13 cellular contexts compared by ENCODE assay signal in genomic region chr1:247407978-247408560, GRCh38. TPM values are rescaled to one million over a fixed set of nuclear protein-coding genes. Genes with fewer than 3 reads are reported as not detected.
A peak's percentile ranks its signal among the peaks of the same experiment; 100 is the strongest.
DNase-seq lines count a peak whose midpoint lies in the region; ATAC-seq and TF ChIP-seq lines count a peak whose summit lies in the region.
"Had no signal": no experiment of that assay in that cellular context is flagged by ENCODE, and none has a peak within 500 bp of the region (broad histone marks: within the 10 kb centered on the region; RNA-seq: fewer than 3 reads in every experiment).

No MANE protein-coding gene starts in this region.

- H3K9me3 ChIP-seq in mucosa of descending colon = no peaks in the 10 kb centered on the region
- H3K9me3 ChIP-seq in hepatocyte (ENCODE audit: low read depth) = no peaks in the 10 kb centered on the region
- H3K9me3 ChIP-seq: SK-N-SH had no signal

- H3K4me3 ChIP-seq in HL-60 (replicated peaks; ENCODE audit: insufficient read depth, low read length) = no peak overlapping the region
- H3K4me3 ChIP-seq in mucosa of descending colon = no peak overlapping the region
- no peak overlapping the region for H3K4me3 ChIP-seq in hepatocyte

- peak overlapping the region; percentile 67 for H3K27ac Mint-ChIP-seq in activated CD8-positive, alpha-beta T cell treated with anti-CD3 and anti-CD28 coated beads for 36 hours
- H3K27ac Mint-ChIP-seq: brain, nephron had no signal

- H3K4me3 Mint-ChIP-seq in activated CD8-positive, alpha-beta T cell treated with anti-CD3 and anti-CD28 coated beads for 36 hours = no peak overlapping the region
- H3K4me3 Mint-ChIP-seq: brain, nephron had no signal

- WGBS in hepatocyte (ENCODE audit: low lambda C conversion rate, missing lambda C conversion rate) = 89% methylated on average over 6 of the region's 6 CpGs

- H3K36me3 ChIP-seq in mucosa of descending colon (ENCODE audit: low read depth) = no peaks in the 10 kb centered on the region
- H3K36me3 ChIP-seq in hepatocyte (replicated peaks; ENCODE audit: insufficient read depth, low read depth) = no peaks in the 10 kb centered on the region

- CTCF ChIA-PET in activated CD8-positive, alpha-beta T cell treated with anti-CD3 and anti-CD28 coated beads for 36 hours (lab: Charles Lee) = no interaction called here

- no peak overlapping the region for H3K4me2 ChIP-seq in hepatocyte
- H3K4me2 ChIP-seq: SK-N-SH had no signal

- ATAC-seq in activated CD8-positive, alpha-beta T cell treated with anti-CD3 and anti-CD28 coated beads for 36 hours = no peak
- ATAC-seq in mucosa of descending colon (peak; percentile 41), HG03139 (IDR thresholded peaks at IDR 0.05; ENCODE audit: unreplicated experiment) (no peak)
- ATAC-seq: left colon had no signal

- H3K9me2 ChIP-seq in hepatocyte (replicated peaks; ENCODE audit: insufficient read depth) = no peaks in the 10 kb centered on the region
- H3K9me2 ChIP-seq: SK-N-SH had no signal

- no peaks in the 10 kb centered on the region for H3K27me3 ChIP-seq in HL-60 (ENCODE audit: insufficient read depth, poor library complexity, severe bottlenecking)
- no peaks in the 10 kb centered on the region for H3K27me3 ChIP-seq in hepatocyte

- DNase-seq in activated CD4-positive, alpha-beta T cell treated with anti-CD3 and anti-CD28 coated beads for 48 hours = peak; percentile 18
- DNase-seq in activated CD4-positive, alpha-beta T cell treated with anti-CD3 and anti-CD28 coated beads, Interleukin-2, amount 50 U/mL, for 4 hours = no peak
- no peak for DNase-seq in HL-60 (ENCODE audit: low read depth in 1 of 2, low spot score in 1 of 2)
- DNase-seq in activated CD8-positive, alpha-beta T cell treated with anti-CD3 and anti-CD28 coated beads for 36 hours = no peak
- DNase-seq in mucosa of descending colon = no peak
- no peak for DNase-seq in hepatocyte (ENCODE audit: low spot score)
- no peak for DNase-seq in GDM1 (lab: John Stamatoyannopoulos, UW)
- DNase-seq: left colon, SK-N-SH had no signal

- no peaks in the 10 kb centered on the region for H3K9me3 Mint-ChIP-seq in activated CD8-positive, alpha-beta T cell treated with anti-CD3 and anti-CD28 coated beads for 36 hours
- H3K9me3 Mint-ChIP-seq: brain, nephron had no signal

- POLR2A ChIA-PET in activated CD8-positive, alpha-beta T cell treated with anti-CD3 and anti-CD28 coated beads for 36 hours (lab: Charles Lee) = interaction anchor here (1.5 kb wide), 1 partner anchor 18 kb away, joined by 3 read pairs; no protein-coding TSS in a partner anchor

- H3K4me1 ChIP-seq in mucosa of descending colon (ENCODE audit: low read depth) (no peaks in the 10 kb centered on the region), hepatocyte (ENCODE audit: insufficient read depth) (no peaks in the 10 kb centered on the region)

- H3K27ac ChIP-seq in HL-60 (replicated peaks) = peak overlapping the region; percentile 10
- no peak overlapping the region for H3K27ac ChIP-seq in hepatocyte

- intact Hi-C loops in activated CD8-positive, alpha-beta T cell treated with anti-CD3 and anti-CD28 coated beads for 36 hours (cut with micrococcal nuclease) = no loop called here
- intact Hi-C loops in mucosa of descending colon (cut with DNase I, micrococcal nuclease) = no loop called here

- no peaks in the 10 kb centered on the region for H3K79me2 ChIP-seq in hepatocyte

- TF ChIP-seq CTCF in HL-60 (IDR thresholded peaks at IDR 0.05; ENCODE audit: insufficient read depth, low read length) = no peak
- no peak for TF ChIP-seq CTCF in activated CD8-positive, alpha-beta T cell treated with anti-CD3 and anti-CD28 coated beads for 36 hours (IDR thresholded peaks at IDR 0.05)
- TF ChIP-seq CTCF in mucosa of descending colon (IDR thresholded peaks at IDR 0.05) = no peak
- TF ChIP-seq CTCF in hepatocyte (IDR thresholded peaks at IDR 0.05; ENCODE audit: poor library complexity) = no peak

- no peaks in the 10 kb centered on the region for H3K36me3 Mint-ChIP-seq in activated CD8-positive, alpha-beta T cell treated with anti-CD3 and anti-CD28 coated beads for 36 hours (ENCODE audit: low read depth)
- H3K36me3 Mint-ChIP-seq: brain had no signal

- H3K27me3 Mint-ChIP-seq in activated CD8-positive, alpha-beta T cell treated with anti-CD3 and anti-CD28 coated beads for 36 hours = no peaks in the 10 kb centered on the region

- H4K20me1 ChIP-seq in hepatocyte (ENCODE audit: insufficient read depth, poor library complexity, severe bottlenecking) = no peaks in the 10 kb centered on the region

- peaks cover 37% of the 10 kb centered on the region for H3K4me1 Mint-ChIP-seq in activated CD8-positive, alpha-beta T cell treated with anti-CD3 and anti-CD28 coated beads for 36 hours (ENCODE audit: low read depth)
- H3K4me1 Mint-ChIP-seq: brain, nephron had no signal

- H2AFZ ChIP-seq in hepatocyte = no peak overlapping the region

RNA-seq across cellular contexts. Expression of gene NLRP3, which starts 7.9 kb away (rescaled TPM):
- total RNA-seq in activated CD8-positive, alpha-beta T cell treated with anti-CD3 and anti-CD28 coated beads for 36 hours = 1 to 10 TPM; 3.2 to 3.6 TPM
- 1 to 10 TPM in 1 of 3 donors, under 1 TPM in 2; 0.55 to 1.5 (median 0.89) TPM for total RNA-seq in mucosa of descending colon
- 0.13 and 0.20 TPM in 2 replicates for total RNA-seq in hepatocyte
- polyA plus RNA-seq in hepatocyte = not detected in 2 replicates

RNA-seq across cellular contexts. Expression of gene OR2B11, which starts 49.8 kb away (rescaled TPM):
- not detected for total RNA-seq in activated CD8-positive, alpha-beta T cell treated with anti-CD3 and anti-CD28 coated beads for 36 hours
- total RNA-seq in mucosa of descending colon = not detected
- total RNA-seq in hepatocyte = not detected in 2 replicates
- not detected in 2 replicates for polyA plus RNA-seq in hepatocyte
- total RNA-seq: left colon, urinary bladder had no signal
- polyA plus RNA-seq: SK-N-SH, urinary bladder had no signal
